In genomic region chr3:159234306-159234705, GRCh38 we compare ENCODE assay signal across 22 cellular contexts.
DNase-seq lines count a peak whose midpoint lies in the region; ATAC-seq and TF ChIP-seq lines count a peak whose summit lies in the region.
"Had no signal": no experiment of that assay in that cellular context is flagged by ENCODE, and none has a peak within 500 bp of the region (broad histone marks: within the 10 kb centered on the region; RNA-seq: fewer than 3 reads in every experiment).

No MANE protein-coding gene starts in this region.

- H3K27ac ChIP-seq in IMR-90 (ENCODE audit: insufficient read depth, low read length) (no peak overlapping the region), brain microvascular endothelial cell (no peak overlapping the region), mesenchymal stem cell (ENCODE audit: low read length, poor library complexity, severe bottlenecking) (no peak overlapping the region), tibial nerve (no peak overlapping the region)
- H3K27ac ChIP-seq: adrenal gland, pancreas, sigmoid colon, stomach had no signal

- no peaks in the 10 kb centered on the region for H3K4me1 ChIP-seq in IMR-90 (ENCODE audit: control insufficient read depth, insufficient read depth, low read length)
- no peaks in the 10 kb centered on the region for H3K4me1 ChIP-seq in mesenchymal stem cell (ENCODE audit: control insufficient read depth, insufficient read depth, low read depth, low read length)
- no peaks in the 10 kb centered on the region for H3K4me1 ChIP-seq in tibial nerve
- H3K4me1 ChIP-seq: adrenal gland, pancreas had no signal

- H2BK5ac ChIP-seq in IMR-90 (ENCODE audit: low read depth, low read length, poor library complexity, severe bottlenecking): no peak overlapping the region
- no peak overlapping the region for H2BK5ac ChIP-seq in mesenchymal stem cell (ENCODE audit: low read depth, low read length, poor library complexity, severe bottlenecking)

- no CpG with 5 or more reads among the region's 3 CpGs for WGBS in IMR-90 (ENCODE audit: extremely low coverage in 2 of 2, insufficient read length in 1 of 2), 2 experiments
- 10% methylated on average over 1 of the region's 3 CpGs for WGBS in mesenchymal stem cell
- WGBS in tibial nerve, 2 donors: 19 to 41% methylated on average over 3 of the region's 3 CpGs

- H3K36me3 ChIP-seq in IMR-90 (ENCODE audit: control insufficient read depth, insufficient read depth, low read length) (no peaks in the 10 kb centered on the region), brain microvascular endothelial cell (replicated peaks) (no peaks in the 10 kb centered on the region), mesenchymal stem cell (ENCODE audit: control insufficient read depth in 1 of 2, insufficient read depth in 2 of 2, low read depth in 1 of 2, low read length in 2 of 2) (no peaks in the 10 kb centered on the region), tibial nerve (no peaks in the 10 kb centered on the region)
- H3K36me3 ChIP-seq: adrenal gland, pancreas, sigmoid colon, stomach had no signal

- H3K9me3 ChIP-seq in IMR-90 (ENCODE audit: control insufficient read depth, insufficient read depth, low read length): no peaks in the 10 kb centered on the region
- no peaks in the 10 kb centered on the region for H3K9me3 ChIP-seq in mesenchymal stem cell (ENCODE audit: control insufficient read depth, low read length)
- no peaks in the 10 kb centered on the region for H3K9me3 ChIP-seq in tibial nerve
- H3K9me3 ChIP-seq: adrenal gland, pancreas, sigmoid colon, stomach had no signal

- DNase-seq in EH (ENCODE audit: low read depth) (peak; percentile 85), IMR-90 (no peak), brain microvascular endothelial cell (peak; percentile 60), mesenchymal stem cell (peak; percentile 71), left cardiac atrium (no peak), progenitor cell of endocrine pancreas (ENCODE audit: low spot score, unreplicated experiment) (no peak), nucleus accumbens (lab: John Stamatoyannopoulos, UW) (no peak), tibial nerve (ENCODE audit: low spot score in 2 of 2) (no peak)
- DNase-seq: activated CD4-positive, alpha-beta T cell treated with anti-CD3 and anti-CD28 coated beads, Interleukin-2, amount 10 ng/mL, durations not matched to agents 24 days and 14 days; activated CD8-positive, alpha-beta memory T cell treated with anti-CD3 and anti-CD28 coated beads, Interleukin-2, amount 50 U/mL, for 4 hours; activated effector memory CD4-positive, alpha-beta T cell treated with Interleukin-2 at 50 U/mL for 16 hours; CD8-positive, alpha-beta T cell; DMS79; effector CD8-positive, alpha-beta T cell; kidney; pancreas; SHP77 treated with DMSO at 0.1 percent for 48 hours; sigmoid colon; stimulated activated CD4-positive, alpha-beta T cell treated with anti-CD3 and anti-CD28 coated beads, Interleukin-2, amount 100 ng/mL, for 48 hours; stomach; T-helper 1 cell had no signal

- H2AK5ac ChIP-seq in IMR-90 (ENCODE audit: low read depth, low read length): no peak overlapping the region
- H2AK5ac ChIP-seq in mesenchymal stem cell (ENCODE audit: low read length, severe bottlenecking): no peak overlapping the region

- H4K5ac ChIP-seq in IMR-90 (ENCODE audit: low read depth, low read length): no peak overlapping the region

- TF ChIP-seq POLR2A in IMR-90 (IDR thresholded peaks at IDR 0.05; ENCODE audit: low read depth, low read length) (no peak), tibial nerve (IDR thresholded peaks at IDR 0.05) (no peak)

- H2AFZ ChIP-seq in IMR-90 (replicated peaks; ENCODE audit: low read length, poor library complexity): no peak overlapping the region
- H2AFZ ChIP-seq in mesenchymal stem cell (ENCODE audit: low read depth, low read length): no peak overlapping the region

- H2BK120ac ChIP-seq in IMR-90 (ENCODE audit: low read depth, low read length) (no peak overlapping the region), mesenchymal stem cell (ENCODE audit: low read depth, low read length) (no peak overlapping the region)

- H4K20me1 ChIP-seq in IMR-90 (ENCODE audit: insufficient read depth, low read length): no peaks in the 10 kb centered on the region

- peaks cover 3% of the 10 kb centered on the region for H3K27me3 Mint-ChIP-seq in progenitor cell of endocrine pancreas
- H3K27me3 Mint-ChIP-seq: activated CD4-positive, alpha-beta T cell treated with anti-CD3 and anti-CD28 coated beads, Interleukin-2, amount 10 ng/mL, durations not matched to agents 24 days and 14 days had no signal

- H3K9ac ChIP-seq in IMR-90 (ENCODE audit: low read depth, low read length) (no peak overlapping the region), mesenchymal stem cell (ENCODE audit: low read length) (no peak overlapping the region)

- H3K4me1 Mint-ChIP-seq in progenitor cell of endocrine pancreas (ENCODE audit: low read depth): no peaks in the 10 kb centered on the region
- H3K4me1 Mint-ChIP-seq: activated CD4-positive, alpha-beta T cell treated with anti-CD3 and anti-CD28 coated beads, Interleukin-2, amount 10 ng/mL, durations not matched to agents 24 days and 14 days had no signal

- H2AK9ac ChIP-seq in IMR-90 (replicated peaks; ENCODE audit: low read depth, low read length, poor library complexity): no peak overlapping the region

- H3K23ac ChIP-seq in IMR-90 (ENCODE audit: low read depth, low read length): no peak overlapping the region
- no peak overlapping the region for H3K23ac ChIP-seq in mesenchymal stem cell (ENCODE audit: low read length in 2 of 2)

- H3K4me3 Mint-ChIP-seq in progenitor cell of endocrine pancreas (ENCODE audit: low read depth): no peak overlapping the region
- H3K4me3 Mint-ChIP-seq: activated CD4-positive, alpha-beta T cell treated with anti-CD3 and anti-CD28 coated beads, Interleukin-2, amount 10 ng/mL, durations not matched to agents 24 days and 14 days; CD8-positive, alpha-beta T cell had no signal

- H2BK15ac ChIP-seq in IMR-90 (ENCODE audit: low read depth, low read length) (no peak overlapping the region), mesenchymal stem cell (ENCODE audit: low read depth, poor library complexity, severe bottlenecking) (no peak overlapping the region)

- no peak overlapping the region for H3K4me3 ChIP-seq in IMR-90 (ENCODE audit: insufficient read depth, low read depth, low read length)
- H3K4me3 ChIP-seq in brain microvascular endothelial cell (ENCODE audit: low read depth, low read length): no peak overlapping the region
- H3K4me3 ChIP-seq in mesenchymal stem cell (ENCODE audit: insufficient read depth in 1 of 2, low read depth in 1 of 2, low read length in 2 of 2): no peak overlapping the region
- H3K4me3 ChIP-seq in tibial nerve: no peak overlapping the region
- H3K4me3 ChIP-seq: adrenal gland, pancreas, sigmoid colon, stomach had no signal

- H3K27me3 ChIP-seq in IMR-90 (ENCODE audit: control insufficient read depth, insufficient read depth, low read length) (no peaks in the 10 kb centered on the region), brain microvascular endothelial cell (replicated peaks) (no peaks in the 10 kb centered on the region), mesenchymal stem cell (ENCODE audit: control insufficient read depth in 1 of 2, insufficient read depth in 1 of 2, low read length in 2 of 2) (no peaks in the 10 kb centered on the region), tibial nerve (no peaks in the 10 kb centered on the region)
- H3K27me3 ChIP-seq: adrenal gland, pancreas, sigmoid colon, stomach had no signal

- dilution Hi-C loops in IMR-90 (cut with HindIII; ENCODE audit: low sequenced_read_pairs, unreplicated experiment): no loop called here

- intact Hi-C loops in IMR-90 (cut with micrococcal nuclease): no loop called here
- intact Hi-C loops in left cardiac atrium (cut with DNase I): no loop called here

- H3K9me1 ChIP-seq in IMR-90 (ENCODE audit: insufficient read depth, low read length): no peaks in the 10 kb centered on the region

- TF ChIP-seq RAD21 in IMR-90 (IDR thresholded peaks at IDR 0.05; ENCODE audit: low read length): no peak

- ATAC-seq in IMR-90 (ENCODE audit: low read depth): peak; percentile 21; the same call in 1 of the 2 replicates
- no peak for ATAC-seq in left cardiac atrium
- ATAC-seq: CD8-positive, alpha-beta T cell; pancreas had no signal

- H3K4me2 ChIP-seq in IMR-90 (ENCODE audit: low read depth, low read length): no peak overlapping the region
- H3K4me2 ChIP-seq in mesenchymal stem cell (ENCODE audit: low read length, poor library complexity, severe bottlenecking): no peak overlapping the region

- in situ Hi-C loops in IMR-90 (cut with MboI; ENCODE audit: low sequenced_read_pairs) (no loop called here), brain microvascular endothelial cell (cut with HindIII; ENCODE audit: low pct_ligation_motif_present, low sequenced_read_pairs) (no loop called here)

- TF ChIP-seq EP300 in tibial nerve (IDR thresholded peaks at IDR 0.05): no peak

- BruUV-seq in IMR-90 (replicated peaks; lab: Mats Ljungman, UMichigan): no TSS peak

- no peak overlapping the region for H3K27ac Mint-ChIP-seq in progenitor cell of endocrine pancreas
- H3K27ac Mint-ChIP-seq: activated CD4-positive, alpha-beta T cell treated with anti-CD3 and anti-CD28 coated beads, Interleukin-2, amount 10 ng/mL, durations not matched to agents 24 days and 14 days; CD8-positive, alpha-beta T cell had no signal

- H3K4ac ChIP-seq in IMR-90 (ENCODE audit: low read depth, low read length): no peak overlapping the region
- H3K4ac ChIP-seq in mesenchymal stem cell (ENCODE audit: low read depth in 1 of 2, low read length in 2 of 2): no peak overlapping the region

- CTCF ChIA-PET in IMR-90 (lab: Yijun Ruan, JAX): no interaction called here

- peaks cover 4% of the 10 kb centered on the region for H3K9me3 Mint-ChIP-seq in progenitor cell of endocrine pancreas (ENCODE audit: low read depth)

- no peaks in the 10 kb centered on the region for H3K79me1 ChIP-seq in IMR-90 (ENCODE audit: low read depth in 1 of 2, low read length in 2 of 2)
- H3K79me1 ChIP-seq in mesenchymal stem cell (replicated peaks; ENCODE audit: low read length, poor library complexity, severe bottlenecking): no peaks in the 10 kb centered on the region

- H4K91ac ChIP-seq in IMR-90 (ENCODE audit: insufficient read depth, low read depth, low read length): no peak overlapping the region
- H4K91ac ChIP-seq in mesenchymal stem cell (ENCODE audit: low read length): no peak overlapping the region

- no peak for TF ChIP-seq CTCF in IMR-90 (conservative IDR thresholded peaks at IDR 0.05; ENCODE audit: low read depth, low read length)
- no peak for TF ChIP-seq CTCF in brain microvascular endothelial cell (IDR thresholded peaks at IDR 0.05; ENCODE audit: low read depth, low read length, missing control alignments)
- TF ChIP-seq CTCF in progenitor cell of endocrine pancreas (IDR thresholded peaks at IDR 0.05; ENCODE audit: unreplicated experiment): no peak
- TF ChIP-seq CTCF in tibial nerve (IDR thresholded peaks at IDR 0.05): no peak

- H2BK12ac ChIP-seq in mesenchymal stem cell (ENCODE audit: low read length in 2 of 2): no peak overlapping the region

- no peak overlapping the region for H2BK20ac ChIP-seq in IMR-90 (ENCODE audit: low read depth, low read length)

- no peak overlapping the region for H3K18ac ChIP-seq in IMR-90 (ENCODE audit: low read depth, low read length)
- H3K18ac ChIP-seq in mesenchymal stem cell (ENCODE audit: low read depth in 1 of 2, low read length in 2 of 2): peak overlapping the region in 1 of 2 experiments; percentile 22

- H4K8ac ChIP-seq in IMR-90 (ENCODE audit: low read depth in 2 of 2, low read length in 2 of 2): no peak overlapping the region
- no peak overlapping the region for H4K8ac ChIP-seq in mesenchymal stem cell (ENCODE audit: low read length)

- H3K56ac ChIP-seq in IMR-90 (ENCODE audit: extremely low read depth, insufficient read depth, low read length): no peak overlapping the region

- H3K14ac ChIP-seq in IMR-90 (replicated peaks; ENCODE audit: low read depth, low read length): no peak overlapping the region
- H3K14ac ChIP-seq in mesenchymal stem cell (ENCODE audit: low read length in 2 of 2): no peak overlapping the region

- H3K36me3 Mint-ChIP-seq in progenitor cell of endocrine pancreas (ENCODE audit: insufficient read depth): no peaks in the 10 kb centered on the region
- H3K36me3 Mint-ChIP-seq: CD8-positive, alpha-beta T cell had no signal

- POLR2A ChIA-PET in IMR-90 (lab: Charles Lee; ENCODE audit: unreplicated experiment): no interaction called here

Comparison
In these comparisons a context has a peak if more than half of its experiments do, and no peak if none do; other contexts are left out.
1. DNase-seq: peak in EH (single experiment), brain microvascular endothelial cell (single experiment) and mesenchymal stem cell (single experiment); none in IMR-90 (single experiment), left cardiac atrium (single experiment), progenitor cell of endocrine pancreas (single experiment), nucleus accumbens (0 of 56) and tibial nerve (0 of 2).